Comparison of ENCODE assay signal across 23 cellular contexts in the genomic region with DNA sequence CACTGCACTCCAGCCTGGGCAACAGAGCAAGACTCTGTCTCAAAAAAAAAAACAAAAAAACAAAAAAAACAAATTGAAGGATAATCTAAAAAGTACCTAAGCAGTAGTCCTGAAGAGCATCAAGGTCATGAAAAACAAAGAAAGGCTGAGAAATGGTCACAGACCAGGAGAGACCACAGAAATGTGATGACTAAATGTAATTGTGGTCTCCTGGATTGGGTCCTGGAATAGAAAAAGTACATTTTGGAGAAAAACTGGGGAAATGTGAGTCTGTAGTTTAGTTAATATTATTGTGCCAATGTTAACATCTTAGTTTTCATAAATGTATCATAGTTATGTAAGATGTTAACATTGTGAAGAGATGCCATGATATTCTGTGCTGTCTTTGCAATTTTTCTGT.
"Had no signal": no experiment of that assay in that cellular context is flagged by ENCODE, and none has a peak within 500 bp of the region (broad histone marks: within the 10 kb centered on the region; RNA-seq: fewer than 3 reads in every experiment).

No MANE protein-coding gene starts in this region.

- DNase-seq: activated CD4-positive, alpha-beta T cell treated with anti-CD3 and anti-CD28 coated beads for 36 hours; activated CD4-positive, alpha-beta T cell treated with anti-CD3 and anti-CD28 coated beads, Interleukin-2, amount 10 ng/mL, durations not matched to agents 7 days and 5 days; activated CD4-positive, alpha-beta T cell treated with anti-CD3 and anti-CD28 coated beads, Interleukin-2, amount 50 U/mL, for 48 hours; activated CD8-positive, alpha-beta memory T cell treated with anti-CD3 and anti-CD28 coated beads, Interleukin-2, amount 50 U/mL, for 4 hours; activated gamma-delta T cell treated with Interleukin-2 at 50 U/mL for 16 hours; activated naive CD4-positive, alpha-beta T cell treated with anti-CD3 and anti-CD28 coated beads for 36 hours; activated naive CD8-positive, alpha-beta T cell treated with anti-CD3 and anti-CD28 coated beads, Interleukin-2, amount 50 U/mL, for 24 hours; activated T-cell treated with anti-CD3 and anti-CD28 coated beads for 4 hours; activated T-cell treated with anti-CD3 and anti-CD28 coated beads, Interleukin-2, amount 50 U/mL, for 4 hours; anterior cingulate cortex; body of pancreas; NCI-H1048; NCI-H1436 treated with DMSO at 0.1 percent for 48 hours; NCI-H1694 treated with DMSO at 0.1 percent for 48 hours; NCI-H2029; NCI-H345; NCI-H524 treated with DMSO at 0.1 percent for 48 hours; RPMI8226; SHP77 treated with DMSO at 0.1 percent for 48 hours; SK-N-SH had no signal

- H3K27ac ChIP-seq: body of pancreas, breast epithelium, KMS-11, SJSA1 had no signal

- H3K4me3 ChIP-seq: body of pancreas, breast epithelium, SJSA1 had no signal
